In genomic region chr3:147940400-147940799, GRCh38 we compare ENCODE assay signal across 23 cellular contexts.
DNase-seq lines count a peak whose midpoint lies in the region; ATAC-seq and TF ChIP-seq lines count a peak whose summit lies in the region.
"Had no signal": no experiment of that assay in that cellular context is flagged by ENCODE, and none has a peak within 500 bp of the region (broad histone marks: within the 10 kb centered on the region; RNA-seq: fewer than 3 reads in every experiment).

No MANE protein-coding gene starts in this region.

- H3K36me3 Mint-ChIP-seq in osteocyte (ENCODE audit: unreplicated experiment) (no peaks in the 10 kb centered on the region), type B pancreatic cell (no peaks in the 10 kb centered on the region)
- H3K36me3 Mint-ChIP-seq: activated CD8-positive, alpha-beta memory T cell treated with anti-CD3 and anti-CD28 coated beads, Interleukin-2, amount 10 ng/mL, durations not matched to agents 7 days and 5 days; activated naive CD4-positive, alpha-beta T cell treated with anti-CD3 and anti-CD28 coated beads, Interleukin-2, amount 50 U/mL, for 72 hours had no signal

- intact Hi-C loops in Right ventricle myocardium superior (cut with DNase I) (no loop called here), heart left ventricle (cut with DNase I) (no loop called here)

- H3K9me3 ChIP-seq in heart left ventricle = no peaks in the 10 kb centered on the region
- H3K9me3 ChIP-seq: gastroesophageal sphincter, pancreas, stomach had no signal

- H3K4me1 Mint-ChIP-seq in osteocyte (ENCODE audit: unreplicated experiment) = peaks cover 40% of the 10 kb centered on the region
- H3K4me1 Mint-ChIP-seq in type B pancreatic cell (ENCODE audit: unreplicated experiment) = peaks cover 22% of the 10 kb centered on the region
- H3K4me1 Mint-ChIP-seq: activated CD4-positive, alpha-beta T cell treated with anti-CD3 and anti-CD28 coated beads, Interleukin-2, amount 10 ng/mL, durations not matched to agents 7 days and 5 days; activated CD8-positive, alpha-beta memory T cell treated with anti-CD3 and anti-CD28 coated beads, Interleukin-2, amount 10 ng/mL, durations not matched to agents 7 days and 5 days had no signal

- no peak for TF ChIP-seq POLR2A in heart left ventricle (IDR thresholded peaks at IDR 0.05)

- H3K36me3 ChIP-seq in heart left ventricle = no peaks in the 10 kb centered on the region
- H3K36me3 ChIP-seq: gastroesophageal sphincter, pancreas, stomach had no signal

- 70 to 79% (median 75%) methylated on average over 2 of the region's 2 CpGs for WGBS in heart left ventricle, 4 donors

- H3K27me3 ChIP-seq in heart left ventricle = no peaks in the 10 kb centered on the region
- H3K27me3 ChIP-seq: gastroesophageal sphincter, pancreas, stomach had no signal

- H3K27me3 Mint-ChIP-seq in osteocyte (ENCODE audit: unreplicated experiment) (no peaks in the 10 kb centered on the region), type B pancreatic cell (no peaks in the 10 kb centered on the region)
- H3K27me3 Mint-ChIP-seq: activated CD4-positive, alpha-beta T cell treated with anti-CD3 and anti-CD28 coated beads, Interleukin-2, amount 10 ng/mL, durations not matched to agents 7 days and 5 days; activated CD8-positive, alpha-beta memory T cell treated with anti-CD3 and anti-CD28 coated beads, Interleukin-2, amount 10 ng/mL, durations not matched to agents 7 days and 5 days had no signal

- DNase-seq in Right ventricle myocardium superior = no peak
- DNase-seq in heart left ventricle = no peak
- peak; percentile 48 for DNase-seq in inferior parietal cortex (ENCODE audit: extremely low spot score)
- DNase-seq in osteocyte (ENCODE audit: extremely low spot score, unreplicated experiment) = no peak
- no peak for DNase-seq in type B pancreatic cell (ENCODE audit: extremely low spot score, unreplicated experiment)
- DNase-seq in NCI-H748 treated with DMSO at 0.1 percent for 48 hours (lab: John Stamatoyannopoulos, UW) = no peak
- DNase-seq in SHP77 treated with DMSO at 0.1 percent for 48 hours (lab: John Stamatoyannopoulos, UW) = no peak
- DNase-seq: activated CD4-positive, alpha-beta T cell treated with anti-CD3 and anti-CD28 coated beads, Interleukin-2, amount 10 ng/mL, durations not matched to agents 7 days and 5 days; activated CD8-positive, alpha-beta memory T cell treated with anti-CD3 and anti-CD28 coated beads, Interleukin-2, amount 10 ng/mL, durations not matched to agents 7 days and 5 days; effector CD4-positive, alpha-beta T cell; EL; NCI-H1092; NCI-H187; pancreas; stimulated activated CD8-positive, alpha-beta memory T cell treated with anti-CD3 and anti-CD28 coated beads, Interleukin-4, amount 100 ng/mL, for 48 hours; stomach; trophoblast cell had no signal

- H3K9me3 Mint-ChIP-seq in osteocyte (ENCODE audit: unreplicated experiment) = no peaks in the 10 kb centered on the region
- H3K9me3 Mint-ChIP-seq in type B pancreatic cell = no peaks in the 10 kb centered on the region
- H3K9me3 Mint-ChIP-seq: activated CD4-positive, alpha-beta T cell treated with anti-CD3 and anti-CD28 coated beads, Interleukin-2, amount 10 ng/mL, durations not matched to agents 7 days and 5 days; activated naive CD4-positive, alpha-beta T cell treated with anti-CD3 and anti-CD28 coated beads, Interleukin-2, amount 50 U/mL, for 72 hours had no signal

- peak overlapping the region in 5 of 12 donors; percentile 21 to 50 (median 38) for H3K4me3 ChIP-seq in heart left ventricle
- H3K4me3 ChIP-seq: gastroesophageal sphincter, lung, pancreas, stomach had no signal

- H3K27ac ChIP-seq in heart left ventricle = peak overlapping the region in 1 of 12 donors; percentile 16
- H3K27ac ChIP-seq: 22Rv1, gastroesophageal sphincter, HL-60, pancreas, stomach had no signal

- no peaks in the 10 kb centered on the region for H3K4me1 ChIP-seq in heart left ventricle
- H3K4me1 ChIP-seq: gastroesophageal sphincter, pancreas, stomach had no signal

- H3K27ac Mint-ChIP-seq in osteocyte (ENCODE audit: unreplicated experiment) = no peak overlapping the region
- no peak overlapping the region for H3K27ac Mint-ChIP-seq in type B pancreatic cell
- H3K27ac Mint-ChIP-seq: activated CD4-positive, alpha-beta T cell treated with anti-CD3 and anti-CD28 coated beads, Interleukin-2, amount 10 ng/mL, durations not matched to agents 7 days and 5 days; activated CD8-positive, alpha-beta memory T cell treated with anti-CD3 and anti-CD28 coated beads, Interleukin-2, amount 10 ng/mL, durations not matched to agents 7 days and 5 days; activated naive CD4-positive, alpha-beta T cell treated with anti-CD3 and anti-CD28 coated beads, Interleukin-2, amount 50 U/mL, for 72 hours had no signal

- ATAC-seq in Right ventricle myocardium superior (ENCODE audit: poor library complexity) (peak; percentile 36), heart left ventricle (no peak), HG03457 (IDR thresholded peaks at IDR 0.05; ENCODE audit: unreplicated experiment) (no peak)
- ATAC-seq: activated CD8-positive, alpha-beta memory T cell treated with anti-CD3 and anti-CD28 coated beads, Interleukin-2, amount 10 ng/mL, durations not matched to agents 7 days and 5 days; activated naive CD4-positive, alpha-beta T cell treated with anti-CD3 and anti-CD28 coated beads, Interleukin-2, amount 50 U/mL, for 72 hours; gastroesophageal sphincter; pancreas had no signal

- TF ChIP-seq CTCF in heart left ventricle (IDR thresholded peaks at IDR 0.05) = peak in 3 of 12 donors; percentile 16 to 27 (median 17)
- peak; percentile 25 for TF ChIP-seq CTCF in osteocyte (IDR thresholded peaks at IDR 0.05)
- TF ChIP-seq CTCF in type B pancreatic cell (conservative IDR thresholded peaks at IDR 0.05) = peak; percentile 41

- H3K4me3 Mint-ChIP-seq in osteocyte (ENCODE audit: unreplicated experiment) (no peak overlapping the region), type B pancreatic cell (peak overlapping the region; percentile 25)
- H3K4me3 Mint-ChIP-seq: activated CD4-positive, alpha-beta T cell treated with anti-CD3 and anti-CD28 coated beads, Interleukin-2, amount 10 ng/mL, durations not matched to agents 7 days and 5 days; activated CD8-positive, alpha-beta memory T cell treated with anti-CD3 and anti-CD28 coated beads, Interleukin-2, amount 10 ng/mL, durations not matched to agents 7 days and 5 days had no signal
